Comparison of ENCODE assay signal across 8 cellular contexts in genomic region chr2:181465686-181466375, GRCh38. TPM values are rescaled to one million over a fixed set of nuclear protein-coding genes. Genes with fewer than 3 reads are reported as not detected.
DNase-seq lines count a peak whose midpoint lies in the region; ATAC-seq, FAIRE-seq and TF ChIP-seq lines count a peak whose summit lies in the region.
"Had no signal": no experiment of that assay in that cellular context is flagged by ENCODE, and none has a peak within 500 bp of the region (broad histone marks: within the 10 kb centered on the region; RNA-seq: fewer than 3 reads in every experiment).

No MANE protein-coding gene starts in this region.

- FAIRE-seq in D721Med (lab: Jason Lieb, UNC), result peak; percentile 25

- peak overlapping the region; percentile 74 for H3K27ac Mint-ChIP-seq in activated naive CD8-positive, alpha-beta T cell treated with anti-CD3 and anti-CD28 coated beads for 36 hours
- H3K27ac Mint-ChIP-seq in naive B cell, result peak overlapping the region; percentile 44 to 95 (median 80)

- peak overlapping the region; percentile 19 for H3K4me3 Mint-ChIP-seq in activated naive CD8-positive, alpha-beta T cell treated with anti-CD3 and anti-CD28 coated beads for 36 hours
- H3K4me3 Mint-ChIP-seq in naive B cell, result peak overlapping the region in 3 of 8 donors; percentile 10 to 43 (median 25)

- DNase-seq in D721Med (ENCODE audit: insufficient read length, low spot score), result no peak
- peak; percentile 6 for DNase-seq in HT1080 (ENCODE audit: low read depth)
- DNase-seq in activated naive CD8-positive, alpha-beta T cell treated with anti-CD3 and anti-CD28 coated beads for 36 hours, result no peak
- DNase-seq in naive B cell, result no peak
- no peak for DNase-seq in middle frontal gyrus (ENCODE audit: extremely low spot score, low spot score)
- DNase-seq in stimulated activated CD4-positive, alpha-beta T cell treated with anti-CD3 and anti-CD28 coated beads, Interleukin-4, amount 100 ng/mL, for 1 hour, result no peak
- DNase-seq in COLO668 (lab: John Stamatoyannopoulos, UW; ENCODE audit: unreplicated experiment), result no peak

- no peak for ATAC-seq in naive B cell (ENCODE audit: low read depth in 2 of 2)
- ATAC-seq: left cardiac atrium had no signal

- H3K27me3 Mint-ChIP-seq in activated naive CD8-positive, alpha-beta T cell treated with anti-CD3 and anti-CD28 coated beads for 36 hours, result no peaks in the 10 kb centered on the region
- no peaks in the 10 kb centered on the region for H3K27me3 Mint-ChIP-seq in naive B cell

- peaks cover 5% of the 10 kb centered on the region for H3K9me3 Mint-ChIP-seq in activated naive CD8-positive, alpha-beta T cell treated with anti-CD3 and anti-CD28 coated beads for 36 hours
- H3K9me3 Mint-ChIP-seq in naive B cell, result peaks cover 0 to 3% (median 0%) of the 10 kb centered on the region in 7 donors

- peaks cover 80% of the 10 kb centered on the region for H3K4me1 Mint-ChIP-seq in activated naive CD8-positive, alpha-beta T cell treated with anti-CD3 and anti-CD28 coated beads for 36 hours
- H3K4me1 Mint-ChIP-seq in naive B cell, result peaks cover 52 to 85% (median 74%) of the 10 kb centered on the region in 3 donors

- H3K36me3 Mint-ChIP-seq in activated naive CD8-positive, alpha-beta T cell treated with anti-CD3 and anti-CD28 coated beads for 36 hours, result peaks cover 69% of the 10 kb centered on the region
- H3K36me3 Mint-ChIP-seq in naive B cell, result peaks cover 19 to 20% of the 10 kb centered on the region in 2 donors

- TF ChIP-seq CTCF in D721Med (IDR thresholded peaks at IDR 0.05; ENCODE audit: insufficient read depth, missing control alignments), result no peak

RNA-seq across cellular contexts. Expression of gene ITGA4, which starts 8.6 kb away (rescaled TPM):
- 28.8 and 30.7 TPM in 2 replicates for total RNA-seq in HT1080 (2014; rRNA removed; shearing (Covaris generic))
- 15.3 and 22.4 TPM in 2 replicates for polyA plus RNA-seq in HT1080 (2015; cell fraction: cytosol; rRNA removed)
- polyA plus RNA-seq in HT1080 (2015; cell fraction: nucleus; rRNA removed), result 45.6 and 50.5 TPM in 2 replicates
- total RNA-seq in activated naive CD8-positive, alpha-beta T cell treated with anti-CD3 and anti-CD28 coated beads for 36 hours, result 10 to 100 TPM; 71.9 to 74.8 TPM
- polyA plus RNA-seq in naive B cell (ENCODE audit: low read depth in 6 of 6), result 100 to 1,000 TPM; 129 to 160 (median 153) TPM
